In the genomic region with DNA sequence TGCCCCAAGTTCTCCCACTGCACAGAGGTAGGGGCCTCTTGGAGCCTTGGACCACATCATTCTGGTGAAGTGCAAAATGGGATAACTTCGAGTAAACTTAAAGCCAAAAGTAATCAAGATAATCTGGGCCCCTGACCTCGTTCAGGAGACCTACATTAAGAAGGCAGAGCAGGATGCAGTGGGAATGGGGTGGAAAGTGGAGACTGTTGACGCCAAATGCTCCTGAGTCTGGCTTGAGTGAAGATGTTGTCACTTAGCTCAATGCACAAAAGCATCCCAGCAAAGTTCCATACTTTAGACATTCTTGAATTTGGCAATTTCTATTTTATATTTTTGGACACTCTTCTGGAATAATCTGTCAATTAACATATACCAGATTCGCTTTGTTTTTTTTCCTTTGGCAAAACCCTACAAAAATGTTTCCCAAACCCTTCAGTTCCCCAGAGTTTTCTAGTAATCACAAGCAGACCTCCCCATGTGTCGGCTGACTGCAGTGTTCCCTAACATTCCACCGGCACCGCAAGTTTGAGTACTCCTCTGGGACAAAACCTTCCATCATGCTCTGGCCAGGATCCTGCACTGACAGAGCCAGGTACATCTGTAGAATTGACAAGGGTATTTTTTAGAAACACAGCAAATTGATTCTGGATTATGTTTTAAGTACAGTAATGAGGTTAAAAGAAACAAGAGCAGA, we compare ENCODE assay signal across 25 cellular contexts.
"Had no signal": no experiment of that assay in that cellular context is flagged by ENCODE, and none has a peak within 500 bp of the region (broad histone marks: within the 10 kb centered on the region; RNA-seq: fewer than 3 reads in every experiment).

No MANE protein-coding gene starts in this region.

- H3K36me3 Mint-ChIP-seq: activated naive CD4-positive, alpha-beta T cell treated with anti-CD3 and anti-CD28 coated beads, Interleukin-2, amount 50 U/mL, for 72 hours; natural killer cell; stimulated activated naive B cell treated with anti-CD40 and anti-IgM and Interleukin-4, amounts not matched to agents 10 μg/mL and 1 μg/mL and 100 μg/mL, for 72 hours had no signal

- H3K27ac ChIP-seq: esophagus squamous epithelium, foreskin keratinocyte, heart right ventricle, sigmoid colon, stomach, tibial artery, upper lobe of right lung had no signal

- H3K36me3 ChIP-seq: breast epithelium, esophagus squamous epithelium, heart right ventricle, sigmoid colon, stomach, tibial artery, upper lobe of right lung had no signal

- H3K4me3 ChIP-seq: breast epithelium, esophagus squamous epithelium, heart right ventricle, lung, sigmoid colon, stomach, tibial artery, upper lobe of right lung had no signal

- H3K9me3 ChIP-seq: breast epithelium, esophagus squamous epithelium, sigmoid colon, stomach, tibial artery, upper lobe of right lung had no signal

- ATAC-seq: activated CD8-positive, alpha-beta T cell treated with anti-CD3 and anti-CD28 coated beads for 36 hours; activated naive CD4-positive, alpha-beta T cell treated with anti-CD3 and anti-CD28 coated beads, Interleukin-2, amount 50 U/mL, for 72 hours; foreskin keratinocyte; left lobe of liver; natural killer cell; stimulated activated naive B cell treated with anti-CD40 and anti-IgM and Interleukin-4, amounts not matched to agents 10 μg/mL and 1 μg/mL and 100 μg/mL, for 72 hours; upper lobe of right lung had no signal

- H3K4me1 Mint-ChIP-seq: central memory CD8-positive, alpha-beta T cell; natural killer cell; stimulated activated naive B cell treated with anti-CD40 and anti-IgM and Interleukin-4, amounts not matched to agents 10 μg/mL and 1 μg/mL and 100 μg/mL, for 72 hours had no signal

- H3K4me1 ChIP-seq: esophagus squamous epithelium, foreskin keratinocyte, heart right ventricle, sigmoid colon, stomach, tibial artery, upper lobe of right lung had no signal

- DNase-seq: activated CD4-positive, alpha-beta T cell treated with anti-CD3 and anti-CD28 coated beads, Interleukin-2, amount 50 U/mL, for 1 hour; activated CD4-positive, CD25-positive, alpha-beta regulatory T cell treated with anti-CD3 and anti-CD28 coated beads, Interleukin-2, amount 50 U/mL, for 72 hours; activated CD8-positive, alpha-beta T cell treated with anti-CD3 and anti-CD28 coated beads for 36 hours; activated naive CD4-positive, alpha-beta T cell; activated T-cell treated with anti-CD3 and anti-CD28 coated beads, Interleukin-2, amount 50 U/mL, for 48 hours; dermis blood vessel endothelial cell; effector CD4-positive, alpha-beta T cell; esophagus squamous epithelium; foreskin keratinocyte; heart right ventricle; mesendoderm; natural killer cell; sigmoid colon; stimulated activated CD4-positive, alpha-beta T cell treated with anti-CD3 and anti-CD28 coated beads, Interleukin-15, amount 100 ng/mL, for 24 hours; stimulated activated CD4-positive, alpha-beta T cell treated with anti-CD3 and anti-CD28 coated beads, Interleukin-2, amount 100 ng/mL, for 24 hours; stimulated activated naive B cell treated with anti-CD40 and anti-IgM and Interleukin-4, amounts not matched to agents 10 μg/mL and 1 μg/mL and 100 μg/mL, for 72 hours; stomach; T-helper 2 cell; tibial artery; upper lobe of right lung had no signal

- H3K4me3 Mint-ChIP-seq: activated CD8-positive, alpha-beta T cell treated with anti-CD3 and anti-CD28 coated beads for 36 hours; central memory CD8-positive, alpha-beta T cell; natural killer cell; stimulated activated naive B cell treated with anti-CD40 and anti-IgM and Interleukin-4, amounts not matched to agents 10 μg/mL and 1 μg/mL and 100 μg/mL, for 72 hours had no signal

- H3K27me3 ChIP-seq: breast epithelium, esophagus squamous epithelium, foreskin keratinocyte, sigmoid colon, stomach, upper lobe of right lung had no signal

- H3K9me3 Mint-ChIP-seq: activated CD8-positive, alpha-beta T cell treated with anti-CD3 and anti-CD28 coated beads for 36 hours; activated naive CD4-positive, alpha-beta T cell treated with anti-CD3 and anti-CD28 coated beads, Interleukin-2, amount 50 U/mL, for 72 hours; central memory CD8-positive, alpha-beta T cell; natural killer cell had no signal
